ENCODE assay signal across 8 cellular contexts in genomic region chr5:64074533-64074932, GRCh38.
DNase-seq lines count a peak whose midpoint lies in the region; ATAC-seq and FAIRE-seq lines count a peak whose summit lies in the region.

No MANE protein-coding gene starts in this region.

- ATAC-seq in GM19395 (IDR thresholded peaks at IDR 0.05; ENCODE audit: unreplicated experiment) (peak; percentile 87), HG03460 (IDR thresholded peaks at IDR 0.05; ENCODE audit: unreplicated experiment) (peak; percentile 87)

- DNase-seq in DMS53 treated with DMSO at 0.1 percent for 48 hours (lab: John Stamatoyannopoulos, UW; ENCODE audit: unreplicated experiment) = peak; percentile 36
- peak; percentile 25 for DNase-seq in SK-N-DZ (ENCODE audit: low spot score)
- peak; percentile 18 for DNase-seq in glomerular endothelial cell (ENCODE audit: extremely low read depth, low read depth, low spot score)
- DNase-seq in urothelium cell line (ENCODE audit: low spot score) = peak; percentile 55
- no peak for DNase-seq in UCSD-AML1 (lab: John Stamatoyannopoulos, UW; ENCODE audit: unreplicated experiment)
- no peak for DNase-seq in activated CD4-positive, alpha-beta T cell treated with anti-CD3 and anti-CD28 coated beads for 48 hours

- no peak for FAIRE-seq in urothelium cell line (lab: Jason Lieb, UNC)

Comparison
In these comparisons a context has a peak if more than half of its experiments do, and no peak if none do; other contexts are left out.
1. DNase-seq: peak in DMS53 treated with DMSO at 0.1 percent for 48 hours (single experiment), SK-N-DZ (single experiment), glomerular endothelial cell (single experiment) and urothelium cell line (single experiment); none in UCSD-AML1 (single experiment) and activated CD4-positive, alpha-beta T cell treated with anti-CD3 and anti-CD28 coated beads for 48 hours (single experiment).